Comparison of ENCODE assay signal across 17 cellular contexts in genomic region chr15:90271459-90272166, GRCh38. TPM values are rescaled to one million over a fixed set of nuclear protein-coding genes. Genes with fewer than 3 reads are reported as not detected.
DNase-seq lines count a peak whose midpoint lies in the region; ATAC-seq and TF ChIP-seq lines count a peak whose summit lies in the region.
"Had no signal": no experiment of that assay in that cellular context is flagged by ENCODE, and none has a peak within 500 bp of the region (broad histone marks: within the 10 kb centered on the region; RNA-seq: fewer than 3 reads in every experiment).

No MANE protein-coding gene starts in this region.

- DNase-seq in activated naive CD4-positive, alpha-beta T cell treated with anti-CD3 and anti-CD28 coated beads for 36 hours: no peak
- no peak for DNase-seq in activated naive CD4-positive, alpha-beta T cell (lab: John Stamatoyannopoulos, UW)
- DNase-seq in WTC11 (ENCODE audit: low spot score) (no peak), left ventricle myocardium inferior (no peak), SJCRH30 (no peak), mesendoderm (no peak)
- DNase-seq: islet precursor cell, Karpas-422, NCI-H1436, NCI-H510A, OCI-M1 had no signal

- H3K18ac ChIP-seq in mesendoderm (ENCODE audit: low read length): no peak overlapping the region

- no peaks in the 10 kb centered on the region for H3K9me3 Mint-ChIP-seq in activated naive CD4-positive, alpha-beta T cell treated with anti-CD3 and anti-CD28 coated beads for 36 hours
- no peaks in the 10 kb centered on the region for H3K9me3 Mint-ChIP-seq in WTC11
- H3K9me3 Mint-ChIP-seq in stimulated activated memory B cell treated with anti-CD40 and anti-IgM and Interleukin-4, amounts not matched to agents 10 μg/mL and 1 μg/mL and 100 μg/mL, for 72 hours: peaks cover 2% of the 10 kb centered on the region
- H3K9me3 Mint-ChIP-seq: dendritic cell treated with granulocyte-macrophage colony-stimulating factor and Interleukin-4, amounts not matched to agents 40 ng/mL and 50 ng/mL, for 4 days had no signal

- ATAC-seq in WTC11: no peak
- ATAC-seq in stimulated activated memory B cell treated with anti-CD40 and anti-IgM and Interleukin-4, amounts not matched to agents 10 μg/mL and 1 μg/mL and 100 μg/mL, for 72 hours: no peak
- ATAC-seq in GM21529 (IDR thresholded peaks at IDR 0.05; ENCODE audit: unreplicated experiment): no peak

- no peak overlapping the region for H2AK5ac ChIP-seq in mesendoderm (ENCODE audit: low read length)

- H3K4me3 Mint-ChIP-seq in activated naive CD4-positive, alpha-beta T cell treated with anti-CD3 and anti-CD28 coated beads for 36 hours: no peak overlapping the region
- no peak overlapping the region for H3K4me3 Mint-ChIP-seq in WTC11
- H3K4me3 Mint-ChIP-seq in stimulated activated memory B cell treated with anti-CD40 and anti-IgM and Interleukin-4, amounts not matched to agents 10 μg/mL and 1 μg/mL and 100 μg/mL, for 72 hours: no peak overlapping the region
- H3K4me3 Mint-ChIP-seq: dendritic cell treated with granulocyte-macrophage colony-stimulating factor and Interleukin-4, amounts not matched to agents 40 ng/mL and 50 ng/mL, for 4 days had no signal

- H3K36me3 Mint-ChIP-seq in activated naive CD4-positive, alpha-beta T cell treated with anti-CD3 and anti-CD28 coated beads for 36 hours (ENCODE audit: low read depth): peaks cover 36% of the 10 kb centered on the region
- H3K36me3 Mint-ChIP-seq in WTC11: peaks cover 49% of the 10 kb centered on the region
- H3K36me3 Mint-ChIP-seq in stimulated activated memory B cell treated with anti-CD40 and anti-IgM and Interleukin-4, amounts not matched to agents 10 μg/mL and 1 μg/mL and 100 μg/mL, for 72 hours: peaks cover 58% of the 10 kb centered on the region

- H3K79me2 ChIP-seq in mesendoderm (ENCODE audit: control insufficient read depth, insufficient read depth, low read length): peaks cover 46% of the 10 kb centered on the region

- H3K4me3 ChIP-seq in left ventricle myocardium inferior (no peak overlapping the region), SJCRH30 (no peak overlapping the region), mesendoderm (ENCODE audit: low read length) (no peak overlapping the region)
- H3K4me3 ChIP-seq: ascending aorta had no signal

- H3K27ac ChIP-seq in left ventricle myocardium inferior (replicated peaks) (peak overlapping the region; percentile 58), SJCRH30 (no peak overlapping the region), mesendoderm (ENCODE audit: low read depth, low read length) (no peak overlapping the region)
- H3K27ac ChIP-seq: ascending aorta had no signal

- H3K79me1 ChIP-seq in mesendoderm (ENCODE audit: low read length): peaks cover 22% of the 10 kb centered on the region

- TF ChIP-seq CTCF in WTC11 (IDR thresholded peaks at IDR 0.05) (no peak), left ventricle myocardium inferior (IDR thresholded peaks at IDR 0.05; ENCODE audit: borderline replicate concordance) (no peak)

- H3K23ac ChIP-seq in mesendoderm (ENCODE audit: low read length): no peak overlapping the region

- CTCF ChIA-PET in activated naive CD4-positive, alpha-beta T cell treated with anti-CD3 and anti-CD28 coated beads for 36 hours (lab: Charles Lee): interaction anchor here (0.5 to 2.2 kb wide), 2 partner anchors 22 to 116 kb away, joined by 3 to 6 read pairs; no protein-coding TSS in a partner anchor
- CTCF ChIA-PET in WTC11 (lab: Charles Lee): interaction anchor here (1.2 to 1.3 kb wide), 2 partner anchors 22 to 51 kb away, joined by 3 read pairs; partner anchors contain the start of gene TTLL13

- peaks cover 69% of the 10 kb centered on the region for H3K4me1 ChIP-seq in left ventricle myocardium inferior
- H3K4me1 ChIP-seq in SJCRH30: no peaks in the 10 kb centered on the region
- H3K4me1 ChIP-seq in mesendoderm (ENCODE audit: control insufficient read depth, low read depth, low read length): peaks cover 7% of the 10 kb centered on the region

- H4K5ac ChIP-seq in mesendoderm (ENCODE audit: low read length): no peak overlapping the region

- H4K8ac ChIP-seq in mesendoderm (ENCODE audit: low read depth, low read length): no peak overlapping the region

- no peak overlapping the region for H3K4me2 ChIP-seq in mesendoderm (ENCODE audit: low read length)

- H3K9ac ChIP-seq in mesendoderm (ENCODE audit: low read length): no peak overlapping the region

- no CpG with 5 or more reads among the region's 7 CpGs for WGBS in mesendoderm (ENCODE audit: extremely low coverage, insufficient coverage, low lambda C conversion rate)

- no peak overlapping the region for H3K4ac ChIP-seq in mesendoderm (ENCODE audit: low read depth, low read length)

- POLR2A ChIA-PET in WTC11 (lab: Charles Lee): no interaction called here

- no peaks in the 10 kb centered on the region for H3K27me3 Mint-ChIP-seq in activated naive CD4-positive, alpha-beta T cell treated with anti-CD3 and anti-CD28 coated beads for 36 hours (ENCODE audit: low read depth)
- H3K27me3 Mint-ChIP-seq in WTC11 (ENCODE audit: low read depth): no peaks in the 10 kb centered on the region; the same call in 1 of the 2 replicates
- no peaks in the 10 kb centered on the region for H3K27me3 Mint-ChIP-seq in stimulated activated memory B cell treated with anti-CD40 and anti-IgM and Interleukin-4, amounts not matched to agents 10 μg/mL and 1 μg/mL and 100 μg/mL, for 72 hours
- H3K27me3 Mint-ChIP-seq: dendritic cell treated with granulocyte-macrophage colony-stimulating factor and Interleukin-4, amounts not matched to agents 40 ng/mL and 50 ng/mL, for 4 days had no signal

- peaks cover 50% of the 10 kb centered on the region for H3K4me1 Mint-ChIP-seq in activated naive CD4-positive, alpha-beta T cell treated with anti-CD3 and anti-CD28 coated beads for 36 hours (ENCODE audit: low read depth)
- peaks cover 24% of the 10 kb centered on the region for H3K4me1 Mint-ChIP-seq in WTC11
- peaks cover 60% of the 10 kb centered on the region for H3K4me1 Mint-ChIP-seq in stimulated activated memory B cell treated with anti-CD40 and anti-IgM and Interleukin-4, amounts not matched to agents 10 μg/mL and 1 μg/mL and 100 μg/mL, for 72 hours

- H2BK15ac ChIP-seq in mesendoderm (replicated peaks; ENCODE audit: low read depth): no peak overlapping the region

- H3K56ac ChIP-seq in mesendoderm (ENCODE audit: low read length): no peak overlapping the region

- H3K27ac Mint-ChIP-seq in activated naive CD4-positive, alpha-beta T cell treated with anti-CD3 and anti-CD28 coated beads for 36 hours: peak overlapping the region; percentile 66
- H3K27ac Mint-ChIP-seq in WTC11: peak overlapping the region; percentile 63
- H3K27ac Mint-ChIP-seq in stimulated activated memory B cell treated with anti-CD40 and anti-IgM and Interleukin-4, amounts not matched to agents 10 μg/mL and 1 μg/mL and 100 μg/mL, for 72 hours: peak overlapping the region; percentile 6
- H3K27ac Mint-ChIP-seq: dendritic cell treated with granulocyte-macrophage colony-stimulating factor and Interleukin-4, amounts not matched to agents 40 ng/mL and 50 ng/mL, for 4 days had no signal

- H2BK5ac ChIP-seq in mesendoderm (ENCODE audit: low read length): no peak overlapping the region

- H2BK120ac ChIP-seq in mesendoderm (ENCODE audit: low read depth, low read length): no peak overlapping the region

- intact Hi-C loops in activated naive CD4-positive, alpha-beta T cell treated with anti-CD3 and anti-CD28 coated beads for 36 hours (cut with micrococcal nuclease): no loop called here
- intact Hi-C loops in left ventricle myocardium inferior (cut with micrococcal nuclease): no loop called here

- H3K27me3 ChIP-seq in left ventricle myocardium inferior (ENCODE audit: low read depth) (no peaks in the 10 kb centered on the region), SJCRH30 (no peaks in the 10 kb centered on the region), mesendoderm (ENCODE audit: insufficient read depth, low read length, poor library complexity) (no peaks in the 10 kb centered on the region)
- H3K27me3 ChIP-seq: ascending aorta had no signal

- H3K9me3 ChIP-seq in left ventricle myocardium inferior (replicated peaks) (no peaks in the 10 kb centered on the region), SJCRH30 (replicated peaks) (no peaks in the 10 kb centered on the region)
- H3K9me3 ChIP-seq: ascending aorta had no signal

- H3K36me3 ChIP-seq in left ventricle myocardium inferior: peaks cover 65% of the 10 kb centered on the region
- H3K36me3 ChIP-seq in SJCRH30: peaks cover 62% of the 10 kb centered on the region
- peaks cover 14% of the 10 kb centered on the region for H3K36me3 ChIP-seq in mesendoderm (ENCODE audit: control insufficient read depth, insufficient read depth, low read length)

RNA-seq across cellular contexts. Expression of gene NGRN, which starts 6.1 kb away (rescaled TPM):
- total RNA-seq in activated naive CD4-positive, alpha-beta T cell treated with anti-CD3 and anti-CD28 coated beads for 36 hours: 10 to 100 TPM; 30.7 to 31.0 TPM
- total RNA-seq in WTC11 (2021) (77.8 to 88.5 TPM (median 88.1 TPM) in 3 replicates), left ventricle myocardium inferior (120 TPM)
- 88.9 and 93.4 TPM in 2 replicates for total RNA-seq in SJCRH30 (2014; rRNA removed; shearing (Covaris generic))
- 72.7 TPM for polyA plus RNA-seq in mesendoderm (2013, experiment 1 of 2)
- 73.4 TPM for polyA plus RNA-seq in mesendoderm (2013, experiment 2 of 2)

RNA-seq across cellular contexts. Expression of gene TTLL13, which starts 22.3 kb away (rescaled TPM):
- under 1 TPM; 0.15 to 0.26 TPM for total RNA-seq in activated naive CD4-positive, alpha-beta T cell treated with anti-CD3 and anti-CD28 coated beads for 36 hours
- total RNA-seq in WTC11 (2021): 0.18 to 0.76 TPM (median 0.48 TPM) in 3 replicates
- 0.19 TPM for total RNA-seq in left ventricle myocardium inferior
- total RNA-seq in SJCRH30 (2014; rRNA removed; shearing (Covaris generic)): not detected in 2 replicates
- not detected for polyA plus RNA-seq in mesendoderm (2013, experiment 1 of 2)
- polyA plus RNA-seq in mesendoderm (2013, experiment 2 of 2): 0.01 TPM
- total RNA-seq: ascending aorta, G401, posterior vena cava had no signal

RNA-seq across cellular contexts. Expression of gene GDPGP1, which starts 37.6 kb away (rescaled TPM):
- 1 to 10 TPM; 1.5 to 3.6 TPM for total RNA-seq in activated naive CD4-positive, alpha-beta T cell treated with anti-CD3 and anti-CD28 coated beads for 36 hours
- total RNA-seq in WTC11 (2021) (2.6 to 6.7 TPM (median 5.3 TPM) in 3 replicates), left ventricle myocardium inferior (15.5 TPM)
- 1.8 and 2.7 TPM in 2 replicates for total RNA-seq in SJCRH30 (2014; rRNA removed; shearing (Covaris generic))
- 1.1 TPM for polyA plus RNA-seq in mesendoderm (2013, experiment 1 of 2)
- 1.1 TPM for polyA plus RNA-seq in mesendoderm (2013, experiment 2 of 2)

RNA-seq across cellular contexts. Expression of gene CIB1, which starts 37.9 kb away (rescaled TPM):
- 100 to 1,000 TPM; 156 to 171 TPM for total RNA-seq in activated naive CD4-positive, alpha-beta T cell treated with anti-CD3 and anti-CD28 coated beads for 36 hours
- total RNA-seq in WTC11 (2021) (26.1 to 29.6 TPM (median 26.9 TPM) in 3 replicates), left ventricle myocardium inferior (69.6 TPM)
- 12.7 and 15.6 TPM in 2 replicates for total RNA-seq in SJCRH30 (2014; rRNA removed; shearing (Covaris generic))
- polyA plus RNA-seq in mesendoderm (2013, experiment 1 of 2): 24.0 TPM
- polyA plus RNA-seq in mesendoderm (2013, experiment 2 of 2): 23.4 TPM

Comparison
In these comparisons a context has a peak if more than half of its experiments do, and no peak if none do; other contexts are left out.
1. H3K27ac Mint-ChIP-seq: peak in every context shown above with its lines; median percentile 66 in activated naive CD4-positive, alpha-beta T cell treated with anti-CD3 and anti-CD28 coated beads for 36 hours; 63 in WTC11; 6 in stimulated activated memory B cell treated with anti-CD40 and anti-IgM and Interleukin-4, amounts not matched to agents 10 μg/mL and 1 μg/mL and 100 μg/mL, for 72 hours.